In the genomic region with DNA sequence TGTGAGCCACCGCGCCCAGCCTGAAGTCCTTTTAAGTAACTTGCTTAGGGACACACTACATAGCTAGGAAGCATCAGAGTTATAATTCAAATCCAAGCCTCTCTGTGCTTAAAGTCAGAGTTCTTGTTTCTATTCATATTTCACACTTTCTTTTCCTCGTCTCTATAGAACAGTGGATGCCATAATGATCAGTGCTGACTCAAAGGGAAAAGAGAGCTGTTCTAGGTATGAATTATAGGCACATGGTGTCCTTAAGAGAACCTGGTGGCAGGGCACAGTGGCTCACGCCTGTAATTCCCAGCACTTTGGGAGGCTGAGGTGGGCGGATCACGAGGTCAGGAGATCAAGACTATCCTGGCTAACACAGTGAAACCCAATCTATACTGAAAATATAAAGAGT, we compare ENCODE assay signal across 20 cellular contexts.
"Had no signal": no experiment of that assay in that cellular context is flagged by ENCODE, and none has a peak within 500 bp of the region (broad histone marks: within the 10 kb centered on the region; RNA-seq: fewer than 3 reads in every experiment).

No MANE protein-coding gene starts in this region.

- DNase-seq: kidney glomerular epithelial cell; left cardiac atrium; left ventricle myocardium superior; midbrain; mucosa of descending colon; naive thymus-derived CD4-positive, alpha-beta T cell; ovary; right lobe of liver; stimulated activated CD4-positive, alpha-beta T cell treated with anti-CD3 and anti-CD28 coated beads, Interleukin-1b, Interleukin-23, amount 100 ng/mL, for 48 hours; stimulated activated CD4-positive, alpha-beta T cell treated with anti-CD3 and anti-CD28 coated beads, Interleukin-2, amount 100 ng/mL, for 48 hours; stimulated activated CD4-positive, alpha-beta T cell treated with anti-CD3 and anti-CD28 coated beads, Interleukin-4, amount 100 ng/mL, for 4 hours; stimulated activated CD8-positive, alpha-beta memory T cell treated with anti-CD3 and anti-CD28 coated beads, Interleukin-4, amount 100 ng/mL, for 48 hours; stimulated activated naive CD4-positive, alpha-beta T cell treated with Interleukin-2 at 50 U/mL for 16 hours; stimulated activated naive CD8-positive, alpha-beta T cell treated with anti-CD3 and anti-CD28 coated beads, Interleukin-15, amount 100 ng/mL, for 72 hours; substantia nigra; uterus had no signal

- ATAC-seq: left cardiac atrium; left lobe of liver; left ventricle myocardium superior; mucosa of descending colon; naive thymus-derived CD4-positive, alpha-beta T cell; natural killer cell treated with Interleukin-12 subunit alpha and Interleukin-12 subunit beta and Interleukin-15 and Interleukin-18, amount 100 ng/mL, for 72 hours; right lobe of liver; stimulated activated memory B cell treated with anti-CD40 and anti-IgM and Interleukin-4, amounts not matched to agents 10 μg/mL and 1 μg/mL and 100 μg/mL, for 72 hours; stimulated activated naive CD8-positive, alpha-beta T cell treated with anti-CD3 and anti-CD28 coated beads, Interleukin-15, amount 100 ng/mL, for 72 hours had no signal

- FAIRE-seq: keratinocyte had no signal
